8 cellular contexts compared by ENCODE assay signal in genomic region chr12:18165422-18165871, GRCh38.
DNase-seq lines count a peak whose midpoint lies in the region; ATAC-seq and TF ChIP-seq lines count a peak whose summit lies in the region.

No MANE protein-coding gene starts in this region.

- H3K27me3 Mint-ChIP-seq in activated naive CD4-positive, alpha-beta T cell treated with anti-CD3 and anti-CD28 coated beads for 36 hours (ENCODE audit: low read depth), result no peaks in the 10 kb centered on the region

- no peaks in the 10 kb centered on the region for H3K36me3 ChIP-seq in uterus

- H3K27ac ChIP-seq in uterus, result no peak overlapping the region

- no peak for TF ChIP-seq POLR2A in uterus (IDR thresholded peaks at IDR 0.05)

- no peak overlapping the region for H3K4me3 Mint-ChIP-seq in activated naive CD4-positive, alpha-beta T cell treated with anti-CD3 and anti-CD28 coated beads for 36 hours

- H3K36me3 Mint-ChIP-seq in activated naive CD4-positive, alpha-beta T cell treated with anti-CD3 and anti-CD28 coated beads for 36 hours (ENCODE audit: low read depth), result no peaks in the 10 kb centered on the region

- no peaks in the 10 kb centered on the region for H3K4me1 ChIP-seq in uterus

- CTCF ChIA-PET in activated naive CD4-positive, alpha-beta T cell treated with anti-CD3 and anti-CD28 coated beads for 36 hours (lab: Charles Lee), result no interaction called here

- peaks cover 5% of the 10 kb centered on the region for H3K9me3 Mint-ChIP-seq in activated naive CD4-positive, alpha-beta T cell treated with anti-CD3 and anti-CD28 coated beads for 36 hours

- peak; percentile 95 for ATAC-seq in HG02571 (IDR thresholded peaks at IDR 0.05; ENCODE audit: unreplicated experiment)

- H3K4me1 Mint-ChIP-seq in activated naive CD4-positive, alpha-beta T cell treated with anti-CD3 and anti-CD28 coated beads for 36 hours (ENCODE audit: low read depth), result peaks cover 7% of the 10 kb centered on the region

- no peaks in the 10 kb centered on the region for H3K9me3 ChIP-seq in uterus

- H3K27ac Mint-ChIP-seq in activated naive CD4-positive, alpha-beta T cell treated with anti-CD3 and anti-CD28 coated beads for 36 hours, result no peak overlapping the region

- H3K27me3 ChIP-seq in uterus, result no peaks in the 10 kb centered on the region

- intact Hi-C loops in activated naive CD4-positive, alpha-beta T cell treated with anti-CD3 and anti-CD28 coated beads for 36 hours (cut with micrococcal nuclease), result no loop called here
- intact Hi-C loops in uterus (cut with DNase I; ENCODE audit: low total_unique reads), result no loop called here

- TF ChIP-seq CTCF in retinal pigment epithelial cell (conservative IDR thresholded peaks at IDR 0.05; ENCODE audit: low read depth, low read length) (no peak), uterus (IDR thresholded peaks at IDR 0.05) (no peak)

- peak; percentile 13 for DNase-seq in activated naive CD4-positive, alpha-beta T cell treated with anti-CD3 and anti-CD28 coated beads for 36 hours
- DNase-seq in activated naive CD4-positive, alpha-beta T cell treated with anti-CD3 and anti-CD28 coated beads, Interleukin-2, amount 50 U/mL, for 16 hours, result no peak
- peak; percentile 36 for DNase-seq in NCI-H128 (lab: John Stamatoyannopoulos, UW; ENCODE audit: unreplicated experiment)
- peak; percentile 29 for DNase-seq in brain pericyte (ENCODE audit: low read depth, low spot score)
- peak; percentile 63 for DNase-seq in retinal pigment epithelial cell (ENCODE audit: low read depth)
- no peak for DNase-seq in uterus
- DNase-seq in CD1c-positive myeloid dendritic cell (ENCODE audit: extremely low spot score), result no peak

- peak overlapping the region; percentile 21 for H3K4me3 ChIP-seq in retinal pigment epithelial cell (ENCODE audit: low read length)
- no peak overlapping the region for H3K4me3 ChIP-seq in uterus

Comparison
In these comparisons a context has a peak if more than half of its experiments do, and no peak if none do; other contexts are left out.
1. DNase-seq: peak in activated naive CD4-positive, alpha-beta T cell treated with anti-CD3 and anti-CD28 coated beads for 36 hours (single experiment), NCI-H128 (single experiment), brain pericyte (single experiment) and retinal pigment epithelial cell (single experiment); none in activated naive CD4-positive, alpha-beta T cell treated with anti-CD3 and anti-CD28 coated beads, Interleukin-2, amount 50 U/mL, for 16 hours (single experiment), uterus (0 of 2) and CD1c-positive myeloid dendritic cell (single experiment).